Comparison of ENCODE assay signal across 1 cellular context in genomic region chr1:206218285-206218684, GRCh38. TPM values are rescaled to one million over a fixed set of nuclear protein-coding genes. Genes with fewer than 3 reads are reported as not detected.
"Had no signal": no experiment of that assay in that cellular context is flagged by ENCODE, and none has a peak within 500 bp of the region (broad histone marks: within the 10 kb centered on the region; RNA-seq: fewer than 3 reads in every experiment).

No MANE protein-coding gene starts in this region.

RNA-seq across cellular contexts. Expression of gene FAM72A, which starts 15.6 kb away (rescaled TPM):
- total RNA-seq: left ventricle myocardium inferior had no signal
